In the genomic region with DNA sequence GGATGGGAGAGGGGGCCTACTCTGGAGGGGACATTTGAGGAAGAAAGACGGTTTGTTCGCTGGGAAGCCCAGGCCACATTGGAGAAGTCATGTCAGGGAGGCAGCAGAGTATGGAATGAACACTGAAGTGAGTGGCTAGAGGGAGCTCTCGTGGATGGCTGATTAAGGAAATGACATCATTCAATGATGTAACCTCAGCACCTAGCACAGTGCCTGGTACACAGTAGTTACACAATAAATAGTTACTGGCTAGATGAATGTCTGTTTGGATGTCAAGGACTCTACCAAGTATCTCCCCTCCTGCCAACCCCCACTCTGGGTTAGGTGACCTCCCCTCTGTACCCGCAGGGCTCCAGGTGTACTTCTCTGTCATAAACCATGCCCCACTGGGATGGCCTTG, we compare ENCODE assay signal across 28 cellular contexts.
"Had no signal": no experiment of that assay in that cellular context is flagged by ENCODE, and none has a peak within 500 bp of the region (broad histone marks: within the 10 kb centered on the region; RNA-seq: fewer than 3 reads in every experiment).

No MANE protein-coding gene starts in this region.

- H3K27ac ChIP-seq: adrenal gland, body of pancreas, colonic mucosa, epithelial cell of prostate, gastrocnemius medialis, skin epidermis, thyroid gland, upper lobe of right lung, WERI-Rb-1 had no signal

- ATAC-seq: activated CD4-positive, CD25-positive, alpha-beta regulatory T cell treated with anti-CD3 and anti-CD28 coated beads, Interleukin-2, amount 50 U/mL, for 24 hours; body of pancreas; gastrocnemius medialis; left cardiac atrium; left ventricle myocardium superior; sciatic nerve; stimulated activated effector memory CD8-positive, alpha-beta T cell treated with anti-CD3 and anti-CD28 coated beads, Interleukin-12 subunit alpha, Interleukin-12 subunit beta, amount 100 ng/mL, for 72 hours; upper lobe of right lung had no signal

- H3K9me3 ChIP-seq: adrenal gland, body of pancreas, colonic mucosa, gastrocnemius medialis, stomach, thyroid gland, upper lobe of right lung had no signal

- H3K4me1 Mint-ChIP-seq: activated naive CD8-positive, alpha-beta T cell treated with anti-CD3 and anti-CD28 coated beads for 36 hours; stimulated activated effector memory CD8-positive, alpha-beta T cell treated with anti-CD3 and anti-CD28 coated beads, Interleukin-12 subunit alpha, Interleukin-12 subunit beta, amount 100 ng/mL, for 72 hours had no signal

- H3K27ac Mint-ChIP-seq: activated naive CD4-positive, alpha-beta T cell treated with anti-CD3 and anti-CD28 coated beads for 36 hours; activated naive CD8-positive, alpha-beta T cell treated with anti-CD3 and anti-CD28 coated beads for 36 hours; nephron; stimulated activated effector memory CD8-positive, alpha-beta T cell treated with anti-CD3 and anti-CD28 coated beads, Interleukin-12 subunit alpha, Interleukin-12 subunit beta, amount 100 ng/mL, for 72 hours had no signal

- H3K4me3 Mint-ChIP-seq: activated naive CD4-positive, alpha-beta T cell treated with anti-CD3 and anti-CD28 coated beads for 36 hours; activated naive CD8-positive, alpha-beta T cell treated with anti-CD3 and anti-CD28 coated beads for 36 hours; nephron; stimulated activated effector memory CD8-positive, alpha-beta T cell treated with anti-CD3 and anti-CD28 coated beads, Interleukin-12 subunit alpha, Interleukin-12 subunit beta, amount 100 ng/mL, for 72 hours had no signal

- H3K36me3 Mint-ChIP-seq: activated naive CD8-positive, alpha-beta T cell treated with anti-CD3 and anti-CD28 coated beads for 36 hours; stimulated activated effector memory CD8-positive, alpha-beta T cell treated with anti-CD3 and anti-CD28 coated beads, Interleukin-12 subunit alpha, Interleukin-12 subunit beta, amount 100 ng/mL, for 72 hours had no signal

- H3K27me3 ChIP-seq: adrenal gland, body of pancreas, colonic mucosa, gastrocnemius medialis, stomach, thyroid gland, upper lobe of right lung had no signal

- H3K4me3 ChIP-seq: adrenal gland, body of pancreas, colonic mucosa, gastrocnemius medialis, skin epidermis, stomach, thyroid gland, upper lobe of right lung had no signal

- H3K4me1 ChIP-seq: adrenal gland, gastrocnemius medialis, thyroid gland, upper lobe of right lung had no signal

- DNase-seq: activated CD4-positive, alpha-beta T cell treated with anti-CD3 and anti-CD28 coated beads for 48 hours; activated CD4-positive, alpha-beta T cell treated with anti-CD3 and anti-CD28 coated beads, Interleukin-2, amount 50 U/mL, for 48 hours; activated CD8-positive, alpha-beta memory T cell treated with anti-CD3 and anti-CD28 coated beads for 24 hours; activated effector memory CD4-positive, alpha-beta T cell treated with anti-CD3 and anti-CD28 coated beads, Interleukin-2, amount 50 U/mL, for 16 hours; activated naive CD4-positive, alpha-beta T cell treated with anti-CD3 and anti-CD28 coated beads for 36 hours; activated naive CD8-positive, alpha-beta T cell treated with anti-CD3 and anti-CD28 coated beads for 36 hours; adrenal gland; aorta; body of pancreas; cerebellar nuclear complex; colonic mucosa; effector CD8-positive, alpha-beta T cell; gastrocnemius medialis; glutamatergic neuron; islet precursor cell; left cardiac atrium; left ventricle myocardium superior; stimulated activated CD4-positive, alpha-beta T cell treated with anti-CD3 and anti-CD28 coated beads, Interleukin-4, amount 100 ng/mL, for 24 hours; stomach; thyroid gland; upper lobe of right lung; WERI-Rb-1 had no signal

- H3K9me3 Mint-ChIP-seq: activated naive CD4-positive, alpha-beta T cell treated with anti-CD3 and anti-CD28 coated beads for 36 hours; activated naive CD8-positive, alpha-beta T cell treated with anti-CD3 and anti-CD28 coated beads for 36 hours; nephron had no signal
